ENCODE assay signal across 1 cellular context in genomic region chr4:54543088-54543795, GRCh38.
TF ChIP-seq lines count a peak whose summit lies in the region.

No MANE protein-coding gene starts in this region.

TF ChIP-seq in K562, 482 proteins besides CTCF, POLR2A, EP300 and RAD21 (continued from another document):
- TF ChIP-seq ZNF609 (CRISPR knock-in tag; IDR thresholded peaks at IDR 0.05; ENCODE audit: borderline replicate concordance) (no peak), ADNP (tag; IDR thresholded peaks at IDR 0.05) (peak; percentile 96), ZNF239 (CRISPR knock-in tag; IDR thresholded peaks at IDR 0.05) (no peak), ZNF280B (CRISPR knock-in tag; IDR thresholded peaks at IDR 0.05) (no peak), CBX3 (IDR thresholded peaks at IDR 0.05; ENCODE audit: borderline replicate concordance in 1 of 2, low read length in 2 of 2) (0 out of 3 replicates have a peak, but pooled peaks of 1 of the 2 experiments have one; percentile 44), PHF20 (IDR thresholded peaks at IDR 0.05; ENCODE audit: partially characterized antibody) (peak; percentile 60), CHD4 (IDR thresholded peaks at IDR 0.05; ENCODE audit: insufficient read depth, insufficient replicate concordance, low read depth, low read length, poor library complexity, severe bottlenecking) (peak; percentile 75), KAT2B (IDR thresholded peaks at IDR 0.05; ENCODE audit: low read depth, low read length) (no peak), SMARCA5 (IDR thresholded peaks at IDR 0.05) (peak; percentile 73; the same call in 1 of the 2 replicates), BCOR (IDR thresholded peaks at IDR 0.05) (peak; percentile 98), ZNF780A (CRISPR knock-in tag; IDR thresholded peaks at IDR 0.05) (no peak), HDAC1 (IDR thresholded peaks at IDR 0.05) (peak in 1 of 2 experiments; percentile 37; a peak in 1 of 4 replicates)
